In the genomic region with DNA sequence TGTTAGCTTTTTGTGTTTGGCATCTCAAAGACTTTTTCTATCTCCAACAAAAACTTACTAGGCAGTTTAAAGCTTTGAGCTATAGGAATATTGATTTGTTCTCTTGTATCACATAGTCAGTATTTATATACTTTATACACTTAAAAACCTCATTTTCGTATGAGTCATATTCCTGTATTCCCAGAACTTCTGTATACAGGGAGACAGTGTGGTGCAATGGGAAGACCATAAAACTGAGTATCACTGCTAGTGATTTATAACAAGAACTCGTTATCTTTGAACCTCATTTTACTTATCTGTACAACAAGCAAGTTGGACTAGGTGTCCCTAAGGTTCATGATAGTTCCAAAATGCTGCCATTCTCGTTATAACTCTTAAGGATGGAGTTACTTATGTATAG, we compare ENCODE assay signal across 23 cellular contexts. TPM values are rescaled to one million over a fixed set of nuclear protein-coding genes. Genes with fewer than 3 reads are reported as not detected.
DNase-seq lines count a peak whose midpoint lies in the region; ATAC-seq and FAIRE-seq lines count a peak whose summit lies in the region.
"Had no signal": no experiment of that assay in that cellular context is flagged by ENCODE, and none has a peak within 500 bp of the region (broad histone marks: within the 10 kb centered on the region; RNA-seq: fewer than 3 reads in every experiment).

No MANE protein-coding gene starts in this region.

- H3K27me3 ChIP-seq in small intestine (ENCODE audit: control insufficient read depth in 2 of 2, insufficient read depth in 2 of 2, low read length in 2 of 2), result no peaks in the 10 kb centered on the region
- H3K27me3 ChIP-seq: BE2C had no signal

- H3K4me1 Mint-ChIP-seq in activated T-cell treated with anti-CD3 and anti-CD28 coated beads, Interleukin-2, amount 50 U/mL, for 24 hours (ENCODE audit: low read depth), result peaks cover 37% of the 10 kb centered on the region

- no peaks in the 10 kb centered on the region for H3K4me1 ChIP-seq in small intestine (ENCODE audit: control insufficient read depth in 2 of 2, insufficient read depth in 1 of 2, low read depth in 1 of 2, low read length in 1 of 2)
- H3K4me1 ChIP-seq: BE2C had no signal

- no peak for ATAC-seq in GM21786 (IDR thresholded peaks at IDR 0.05; ENCODE audit: unreplicated experiment)
- ATAC-seq: Panc1 had no signal

- H3K4me3 Mint-ChIP-seq in activated T-cell treated with anti-CD3 and anti-CD28 coated beads, Interleukin-2, amount 50 U/mL, for 24 hours, result no peak overlapping the region
- H3K4me3 Mint-ChIP-seq: CD4-positive, alpha-beta memory T cell; HFFc6 had no signal

- no peaks in the 10 kb centered on the region for H3K9me3 ChIP-seq in small intestine (ENCODE audit: control insufficient read depth, low read depth)
- H3K9me3 ChIP-seq: BE2C had no signal

- H3K9me3 Mint-ChIP-seq in activated T-cell treated with anti-CD3 and anti-CD28 coated beads, Interleukin-2, amount 50 U/mL, for 24 hours, result no peaks in the 10 kb centered on the region
- H3K9me3 Mint-ChIP-seq: HFFc6 had no signal

- peak overlapping the region; percentile 37 for H3K27ac Mint-ChIP-seq in activated T-cell treated with anti-CD3 and anti-CD28 coated beads, Interleukin-2, amount 50 U/mL, for 24 hours
- H3K27ac Mint-ChIP-seq: HFFc6 had no signal

- H3K36me3 ChIP-seq in small intestine (ENCODE audit: control insufficient read depth in 2 of 2, insufficient read depth in 2 of 2, low read length in 2 of 2), result no peaks in the 10 kb centered on the region

- H3K27me3 Mint-ChIP-seq in activated T-cell treated with anti-CD3 and anti-CD28 coated beads, Interleukin-2, amount 50 U/mL, for 24 hours, result no peaks in the 10 kb centered on the region
- H3K27me3 Mint-ChIP-seq: CD4-positive, alpha-beta memory T cell had no signal

- H3K4me3 ChIP-seq in small intestine (ENCODE audit: low read depth in 1 of 2, low read length in 2 of 2), result no peak overlapping the region

- DNase-seq in activated T-cell treated with anti-CD3 and anti-CD28 coated beads, Interleukin-2, amount 50 U/mL, for 24 hours, result no peak
- DNase-seq in activated T-cell treated with anti-CD3 and anti-CD28 coated beads for 4 hours (no peak), ELR (ENCODE audit: low read depth) (peak; percentile 23), amniotic epithelial cell (ENCODE audit: low read depth) (peak; percentile 56), small intestine (peak; percentile 5), HuH-7 (ENCODE audit: low spot score) (no peak), cortex of kidney (lab: John Stamatoyannopoulos, UW) (no peak)
- DNase-seq: 8988T; BE2C; Calu3; CD4-positive, alpha-beta memory T cell; DMS53; GDM1; HFFc6; NCI-H1092 treated with DMSO at 0.1 percent for 48 hours; NCI-H1694; NCI-H2107; NCI-H226; NCI-H524 treated with DMSO at 0.1 percent for 48 hours had no signal

- H3K36me3 Mint-ChIP-seq in activated T-cell treated with anti-CD3 and anti-CD28 coated beads, Interleukin-2, amount 50 U/mL, for 24 hours (ENCODE audit: low read depth), result peaks cover 80% of the 10 kb centered on the region

- H3K27ac ChIP-seq in small intestine (ENCODE audit: low read depth in 1 of 2, low read length in 1 of 2), result no peak overlapping the region
- H3K27ac ChIP-seq: KMS-11 had no signal

- WGBS in small intestine, 3 donors, result 38 to 66% (median 59%) methylated on average over 3 of the region's 3 CpGs

- no peak for FAIRE-seq in small intestine (lab: Jason Lieb, UNC)
- FAIRE-seq: GM12891 had no signal

RNA-seq across cellular contexts. Expression of a gene that starts 6.3 kb away (rescaled TPM):
- polyA plus RNA-seq in small intestine, result 1 to 10 TPM in 1 of 3 donors, under 1 TPM in 2; 0.67 to 1.7 (median 0.81) TPM

RNA-seq across cellular contexts. Expression of a gene that starts 12.0 kb away (rescaled TPM):
- 10 to 100 TPM; 10.3 to 12.4 (median 11.6) TPM for polyA plus RNA-seq in small intestine

Comparison
In these comparisons a context has a peak if more than half of its experiments do, and no peak if none do; other contexts are left out.
1. DNase-seq: peak in ELR (single experiment), amniotic epithelial cell (single experiment) and small intestine (single experiment); none in activated T-cell treated with anti-CD3 and anti-CD28 coated beads, Interleukin-2, amount 50 U/mL, for 24 hours (single experiment), activated T-cell treated with anti-CD3 and anti-CD28 coated beads for 4 hours (single experiment), HuH-7 (single experiment) and cortex of kidney (single experiment).